8 cellular contexts compared by ENCODE assay signal in genomic region chr10:74056081-74056818, GRCh38. TPM values are rescaled to one million over a fixed set of nuclear protein-coding genes. Genes with fewer than 3 reads are reported as not detected.
DNase-seq lines count a peak whose midpoint lies in the region; ATAC-seq and TF ChIP-seq lines count a peak whose summit lies in the region.

No MANE protein-coding gene starts in this region.

- H3K27ac ChIP-seq in GM23338 (ENCODE audit: low read depth), result peak overlapping the region; percentile 81
- peak overlapping the region; percentile 62 to 85 for H3K27ac ChIP-seq in right atrium auricular region

- H3K27ac Mint-ChIP-seq in GM23338 (no peak overlapping the region; the same call in 1 of the 2 replicates), activated B cell treated with CpG ODN at 0.5 μM for 24 hours (no peak overlapping the region)

- DNase-seq in AG10803 (ENCODE audit: low read depth), result peak; percentile 77
- no peak for DNase-seq in GM23338 (ENCODE audit: low spot score)
- no peak for DNase-seq in activated B cell treated with CpG ODN at 0.5 μM for 24 hours
- DNase-seq in right atrium auricular region (ENCODE audit: low spot score), result no peak
- no peak for DNase-seq in NCI-H2196 treated with DMSO at 0.1 percent for 48 hours (lab: John Stamatoyannopoulos, UW; ENCODE audit: unreplicated experiment)
- no peak for DNase-seq in NCI-H2029 treated with DMSO at 0.1 percent for 48 hours (lab: John Stamatoyannopoulos, UW)
- DNase-seq in HAP-1 (ENCODE audit: low spot score in 2 of 2), result no peak

- H3K36me3 Mint-ChIP-seq in GM23338 (ENCODE audit: low read depth), result peaks cover 7% of the 10 kb centered on the region; the same call in 2 of the 3 replicates
- H3K36me3 Mint-ChIP-seq in activated B cell treated with CpG ODN at 0.5 μM for 24 hours (ENCODE audit: low read depth), result no peaks in the 10 kb centered on the region

- CTCF ChIA-PET in activated B cell treated with CpG ODN at 0.5 μM for 24 hours (lab: Charles Lee), result interaction anchor here (0.6 to 1.0 kb wide), 4 partner anchors 100 to 392 kb away, joined by 3 read pairs; no protein-coding TSS in a partner anchor

- H3K9me3 ChIP-seq in right atrium auricular region (no peaks in the 10 kb centered on the region), HAP-1 (no peaks in the 10 kb centered on the region)

- H2AFZ ChIP-seq in GM23338, result no peak overlapping the region

- H3K4me3 Mint-ChIP-seq in GM23338, result no peak overlapping the region
- no peak overlapping the region for H3K4me3 Mint-ChIP-seq in activated B cell treated with CpG ODN at 0.5 μM for 24 hours

- peaks cover 37% of the 10 kb centered on the region for H4K20me1 ChIP-seq in GM23338 (replicated peaks; ENCODE audit: insufficient read depth)

- POLR2A ChIA-PET in activated B cell treated with CpG ODN at 0.5 μM for 24 hours (lab: Charles Lee), result interaction anchor here (0.6 kb wide), 1 partner anchor 223 kb away, joined by 10 read pairs; no protein-coding TSS in a partner anchor

- H3K27me3 ChIP-seq in GM23338 (ENCODE audit: insufficient read depth), result no peaks in the 10 kb centered on the region
- no peaks in the 10 kb centered on the region for H3K27me3 ChIP-seq in right atrium auricular region
- H3K27me3 ChIP-seq in HAP-1 (ENCODE audit: low read depth), result no peaks in the 10 kb centered on the region

- in situ Hi-C loops in HAP-1 (cut with MboI; ENCODE audit: low sequenced_read_pairs), result no loop called here

- TF ChIP-seq CTCF in AG10803 (conservative IDR thresholded peaks at IDR 0.05; ENCODE audit: low read length), result no peak
- no peak for TF ChIP-seq CTCF in GM23338 (conservative IDR thresholded peaks at IDR 0.05; ENCODE audit: low read depth in 2 of 2)
- TF ChIP-seq CTCF in activated B cell treated with CpG ODN at 0.5 μM for 24 hours (IDR thresholded peaks at IDR 0.05), result no peak
- no peak for TF ChIP-seq CTCF in right atrium auricular region (IDR thresholded peaks at IDR 0.05)

- no peaks in the 10 kb centered on the region for H3K9me3 Mint-ChIP-seq in GM23338
- no peaks in the 10 kb centered on the region for H3K9me3 Mint-ChIP-seq in activated B cell treated with CpG ODN at 0.5 μM for 24 hours

- H3F3A ChIP-seq in GM23338 (replicated peaks; ENCODE audit: low read depth), result no peaks in the 10 kb centered on the region

- no peak overlapping the region for H3K4me2 ChIP-seq in GM23338

- H3K4me1 ChIP-seq in GM23338 (ENCODE audit: insufficient read depth) (peaks cover 18% of the 10 kb centered on the region; the same call in 1 of the 2 replicates), right atrium auricular region (peaks cover 0 to 72% of the 10 kb centered on the region in 2 donors), HAP-1 (no peaks in the 10 kb centered on the region; the same call in none of the 2 replicates)

- no peaks in the 10 kb centered on the region for H3K9me2 ChIP-seq in GM23338 (ENCODE audit: insufficient read depth)

- ATAC-seq in GM23338 (no peak), activated B cell treated with CpG ODN at 0.5 μM for 24 hours (ENCODE audit: low read depth) (peak; percentile 53), GM19397 (IDR thresholded peaks at IDR 0.05; ENCODE audit: unreplicated experiment) (no peak)

- H3K27me3 Mint-ChIP-seq in GM23338 (ENCODE audit: insufficient read depth, low read depth, poor library complexity), result peaks cover 6% of the 10 kb centered on the region
- no peaks in the 10 kb centered on the region for H3K27me3 Mint-ChIP-seq in activated B cell treated with CpG ODN at 0.5 μM for 24 hours

- H3K4me1 Mint-ChIP-seq in GM23338, result peaks cover 10% of the 10 kb centered on the region; the same call in 2 of the 3 replicates
- H3K4me1 Mint-ChIP-seq in activated B cell treated with CpG ODN at 0.5 μM for 24 hours, result peaks cover 24% of the 10 kb centered on the region

- intact Hi-C loops in activated B cell treated with CpG ODN at 0.5 μM for 24 hours (cut with micrococcal nuclease), result loop anchor here (2.0 to 5.0 kb wide), 2 partner anchors 25 to 114 kb away; no protein-coding TSS in a partner anchor

- H3K36me3 ChIP-seq in GM23338 (ENCODE audit: insufficient read depth) (no peaks in the 10 kb centered on the region), right atrium auricular region (no peaks in the 10 kb centered on the region), HAP-1 (replicated peaks) (no peaks in the 10 kb centered on the region)

- H3K4me3 ChIP-seq in AG10803 (ENCODE audit: low read length), result no peak overlapping the region
- no peak overlapping the region for H3K4me3 ChIP-seq in GM23338
- no peak overlapping the region for H3K4me3 ChIP-seq in right atrium auricular region
- no peak overlapping the region for H3K4me3 ChIP-seq in HAP-1

- H3K79me2 ChIP-seq in GM23338 (replicated peaks; ENCODE audit: insufficient read depth), result peaks cover 100% of the 10 kb centered on the region

TF ChIP-seq in GM23338, 12 proteins besides CTCF, POLR2A, EP300 and RAD21:
- no peak for TF ChIP-seq EZH2phosphoT487 (IDR thresholded peaks at IDR 0.05; ENCODE audit: unreplicated experiment)
- TF ChIP-seq REST (IDR thresholded peaks at IDR 0.05; ENCODE audit: unreplicated experiment), result no peak
- no peak for TF ChIP-seq ZNF331 (CRISPR knock-in tag; IDR thresholded peaks at IDR 0.05; ENCODE audit: low read depth)

RNA-seq across cellular contexts. Expression of gene VCL, which starts 58.3 kb away (rescaled TPM):
- total RNA-seq in GM23338 (2014; rRNA removed; shearing (Covaris generic)), result 234 and 254 TPM in 2 replicates
- 58.0 and 60.7 TPM in 2 replicates for polyA plus RNA-seq in GM23338 (2016; fragmentation: Nextera tagmentation; extraction: Ambion mirVana)
- total RNA-seq in activated B cell treated with CpG ODN at 0.5 μM for 24 hours, result 21.3 and 25.8 TPM in 2 replicates
- total RNA-seq in right atrium auricular region, result 100 to 1,000 TPM; 173 to 216 TPM
